27 cellular contexts compared by ENCODE assay signal in genomic region chr1:21594495-21594894, GRCh38.
DNase-seq lines count a peak whose midpoint lies in the region; ATAC-seq and TF ChIP-seq lines count a peak whose summit lies in the region.
"Had no signal": no experiment of that assay in that cellular context is flagged by ENCODE, and none has a peak within 500 bp of the region (broad histone marks: within the 10 kb centered on the region; RNA-seq: fewer than 3 reads in every experiment).

No MANE protein-coding gene starts in this region.

- TF ChIP-seq CTCF in Panc1 (IDR thresholded peaks at IDR 0.05) (no peak), choroid plexus epithelial cell (conservative IDR thresholded peaks at IDR 0.05; ENCODE audit: low read depth, low read length) (no peak), neutrophil (IDR thresholded peaks at IDR 0.05) (no peak)

- H3K4me3 ChIP-seq in Panc1 (ENCODE audit: low read depth in 2 of 2, low read length in 2 of 2) (no peak overlapping the region), choroid plexus epithelial cell (ENCODE audit: low read depth, low read length) (no peak overlapping the region), neutrophil (ENCODE audit: low read depth in 1 of 2, low read length in 1 of 2) (no peak overlapping the region)
- H3K4me3 ChIP-seq: dorsolateral prefrontal cortex, left lung, MG63, psoas muscle, smooth muscle cell, thyroid gland had no signal

- intact Hi-C loops in Panc1 (cut with micrococcal nuclease; ENCODE audit: unreplicated experiment), result loop anchor here (10.0 kb wide), 1 partner anchor 60 kb away; no protein-coding TSS in a partner anchor

- no peak overlapping the region for H3K27ac ChIP-seq in Panc1 (ENCODE audit: low read length)
- H3K27ac ChIP-seq in neutrophil, result peak overlapping the region; percentile 25
- H3K27ac ChIP-seq: dorsolateral prefrontal cortex, left lung, psoas muscle, thyroid gland had no signal

- CTCF ChIA-PET in Panc1 (lab: Charles Lee), result interaction anchor here (0.6 to 1.1 kb wide), 3 partner anchors 340 to 403 kb away, joined by 3 to 5 read pairs (median 4); no protein-coding TSS in a partner anchor

- H3K9me3 ChIP-seq in Panc1 (ENCODE audit: control insufficient read depth, insufficient read depth, low read depth, low read length) (no peaks in the 10 kb centered on the region), neutrophil (no peaks in the 10 kb centered on the region)
- H3K9me3 ChIP-seq: left lung, MG63, psoas muscle, thyroid gland had no signal

- ATAC-seq in Panc1 (0 out of 2 replicates have a peak, but pooled peaks have one; percentile 36), GM18870 (IDR thresholded peaks at IDR 0.05; ENCODE audit: unreplicated experiment) (no peak)
- ATAC-seq: psoas muscle; stimulated activated naive CD8-positive, alpha-beta T cell treated with anti-CD3 and anti-CD28 coated beads, Interleukin-15, Interleukin-2, amounts not matched to agents 100 U/mL and 50 U/mL, for 24 hours had no signal

- H3K27me3 ChIP-seq in Panc1 (ENCODE audit: control insufficient read depth, insufficient read depth, low read length) (no peaks in the 10 kb centered on the region), neutrophil (peaks cover 7% of the 10 kb centered on the region)
- H3K27me3 ChIP-seq: dorsolateral prefrontal cortex, MG63, thyroid gland had no signal

- POLR2A ChIA-PET in Panc1 (lab: Charles Lee), result no interaction called here

- peak; percentile 35 for DNase-seq in GM03348 (ENCODE audit: low spot score)
- DNase-seq in Panc1 (ENCODE audit: low read depth, low spot score), result no peak
- DNase-seq in choroid plexus epithelial cell (ENCODE audit: low read depth), result peak; percentile 30
- no peak for DNase-seq in NCI-H146 treated with DMSO at 0.1 percent for 48 hours (lab: John Stamatoyannopoulos, UW; ENCODE audit: unreplicated experiment)
- no peak for DNase-seq in inferior parietal cortex (ENCODE audit: extremely low spot score)
- DNase-seq: activated B cell treated with CpG ODN at 0.5 μM for 24 hours; activated CD4-positive, alpha-beta memory T cell treated with anti-CD3 and anti-CD28 coated beads, Interleukin-2, amount 10 ng/mL, durations not matched to agents 7 days and 5 days; activated naive CD4-positive, alpha-beta T cell treated with Interleukin-2 at 50 U/mL for 16 hours; activated T-cell treated with anti-CD3 and anti-CD28 coated beads for 4 hours; amygdala; caudate nucleus; CD8-positive, alpha-beta memory T cell; DMS53; dorsolateral prefrontal cortex; left lung; MG63; midbrain; NCI-H146; NCI-H2171 treated with DMSO at 0.1 percent for 48 hours; psoas muscle; SIG-M5; stimulated activated CD4-positive, alpha-beta T cell treated with anti-CD3 and anti-CD28 coated beads, Interleukin-2, amount 100 ng/mL, for 48 hours; stimulated activated naive CD8-positive, alpha-beta T cell treated with anti-CD3 and anti-CD28 coated beads, Interleukin-15, Interleukin-2, amounts not matched to agents 100 U/mL and 50 U/mL, for 24 hours; thyroid gland had no signal

- in situ Hi-C loops in Panc1 (cut with HindIII; ENCODE audit: low pct_unique_long_range_greater_than_20kb, low sequenced_read_pairs), result no loop called here

- H3K4me1 ChIP-seq in Panc1 (ENCODE audit: control insufficient read depth, insufficient read depth, low read length) (no peaks in the 10 kb centered on the region; the same call in 1 of the 2 replicates), neutrophil (ENCODE audit: control insufficient read depth in 1 of 2, insufficient read depth in 1 of 2, low read depth in 1 of 2, low read length in 1 of 2) (peaks cover 49 to 50% of the 10 kb centered on the region in 2 experiments)
- H3K4me1 ChIP-seq: psoas muscle had no signal

- no peaks in the 10 kb centered on the region for H3K36me3 ChIP-seq in Panc1 (ENCODE audit: control insufficient read depth, insufficient read depth, low read length)
- no peaks in the 10 kb centered on the region for H3K36me3 ChIP-seq in neutrophil
- H3K36me3 ChIP-seq: left lung, MG63 had no signal

- no TSS peak for BruUV-seq in Panc1 (replicated peaks; lab: Mats Ljungman, UMichigan)

Comparison
In these comparisons a context has a peak if more than half of its experiments do, and no peak if none do; other contexts are left out.
1. DNase-seq: peak in GM03348 (single experiment) and choroid plexus epithelial cell (single experiment); none in Panc1 (single experiment), NCI-H146 treated with DMSO at 0.1 percent for 48 hours (single experiment) and inferior parietal cortex (single experiment).